1 cellular context compared by ENCODE assay signal in genomic region chr15:60346653-60347052, GRCh38.
TF ChIP-seq lines count a peak whose summit lies in the region.

No MANE protein-coding gene starts in this region.

TF ChIP-seq in HepG2, 621 proteins besides CTCF, POLR2A, EP300 and RAD21:
- TF ChIP-seq PAF1 (CRISPR knock-in tag; IDR thresholded peaks at IDR 0.05) = no peak
- no peak for TF ChIP-seq ATF1 (CRISPR knock-in tag; IDR thresholded peaks at IDR 0.05)
